In genomic region chr4:1792832-1793495, GRCh38 we compare ENCODE assay signal across 9 cellular contexts. TPM values are rescaled to one million over a fixed set of nuclear protein-coding genes. Genes with fewer than 3 reads are reported as not detected.
DNase-seq lines count a peak whose midpoint lies in the region; ATAC-seq and FAIRE-seq lines count a peak whose summit lies in the region.
"Had no signal": no experiment of that assay in that cellular context is flagged by ENCODE, and none has a peak within 500 bp of the region (broad histone marks: within the 10 kb centered on the region; RNA-seq: fewer than 3 reads in every experiment).

FGFR3 (plus strand) TSS chr4:1793293; CDS start chr4:1793935, 642 bp downstream.

- peak within 1 kb of the TSS; percentile 66 for H3K4me3 ChIP-seq in mesodermal cell (ENCODE audit: extremely low read depth, insufficient read depth, low read length, poor library complexity, severe bottlenecking)

- no peak for ATAC-seq in GM21528 (IDR thresholded peaks at IDR 0.05; ENCODE audit: low FRiP score, unreplicated experiment)

- H3K9me3 ChIP-seq in mesodermal cell (ENCODE audit: control insufficient read depth, low read length) = no peaks in the 10 kb centered on the region

- H3K27ac ChIP-seq in mesodermal cell (ENCODE audit: low read depth, low read length, severe bottlenecking) (no peak within 1 kb of the TSS), temporal lobe (ENCODE audit: low read depth, low read length) (peak within 1 kb of the TSS; percentile 9)

- WGBS in mesodermal cell (ENCODE audit: insufficient coverage in 2 of 2), 2 experiments = 1 to 2% methylated on average over 51 to 65 of the region's 95 CpGs

- H3K4me1 ChIP-seq in mesodermal cell (ENCODE audit: control insufficient read depth, insufficient read depth, low read length, poor library complexity, severe bottlenecking) = no peaks in the 10 kb centered on the region

- no peaks in the 10 kb centered on the region for H3K36me3 ChIP-seq in mesodermal cell (ENCODE audit: control insufficient read depth, insufficient read depth, low read length)

- DNase-seq in NCI-H2227 (lab: John Stamatoyannopoulos, UW; ENCODE audit: unreplicated experiment) (peak; percentile 46), NCI-H2227 treated with DMSO at 0.1 percent for 48 hours (lab: John Stamatoyannopoulos, UW) (no peak), HTR-8/SVneo (ENCODE audit: insufficient read length, low spot score) (peak; percentile 79), ecto neural progenitor cell (ENCODE audit: low spot score) (peak; percentile 84)
- DNase-seq in activated CD4-positive, CD25-positive, alpha-beta regulatory T cell treated with anti-CD3 and anti-CD28 coated beads, Interleukin-2, amount 50 U/mL, for 72 hours = peak; percentile 39

- peak; percentile 92 for FAIRE-seq in HTR-8/SVneo (lab: Jason Lieb, UNC)
- FAIRE-seq: colon had no signal

RNA-seq across cellular contexts. Expression of gene FGFR3, which starts in this region (rescaled TPM):
- 38.3 TPM for polyA plus RNA-seq in mesodermal cell (2013, experiment 1 of 2)
- polyA plus RNA-seq in mesodermal cell (2013, experiment 2 of 2) = 41.8 TPM
- total RNA-seq in temporal lobe = 6.1 TPM
